In genomic region chr19:22533761-22534160, GRCh38 we compare ENCODE assay signal across 25 cellular contexts.
DNase-seq lines count a peak whose midpoint lies in the region; ATAC-seq, FAIRE-seq and TF ChIP-seq lines count a peak whose summit lies in the region.
"Had no signal": no experiment of that assay in that cellular context is flagged by ENCODE, and none has a peak within 500 bp of the region (broad histone marks: within the 10 kb centered on the region; RNA-seq: fewer than 3 reads in every experiment).

No MANE protein-coding gene starts in this region.

- no peak overlapping the region for H3K4me3 ChIP-seq in K562
- H3K4me3 ChIP-seq: BLaER1, GM12878 had no signal

- CTCF ChIA-PET in HEK293T (lab: Yijun Ruan, JAX): no interaction called here
- CTCF ChIA-PET in K562 (lab: Yijun Ruan, JAX; ENCODE audit: low intra/inter-chr PET ratio): no interaction called here

- H3K27ac ChIP-seq in K562 (ENCODE audit: extremely low read depth, low read depth, low read length): no peak overlapping the region
- H3K27ac ChIP-seq: BLaER1 had no signal

- H3K9me3 ChIP-seq in K562 (replicated peaks; ENCODE audit: control insufficient read depth, insufficient read depth, low read depth, low read length): peaks cover 2% of the 10 kb centered on the region
- H3K9me3 ChIP-seq: BE2C had no signal

- DNase-seq in HEK293T (ENCODE audit: extremely low spot score) (no peak), K562 (ENCODE audit: extremely low read depth in 1 of 4, low spot score in 3 of 4) (no peak), frontal cortex (ENCODE audit: low spot score in 2 of 2) (no peak), left colon (no peak)
- DNase-seq: 8988T; ACHN; BE2C; C1 segment of cervical spinal cord; CD4-positive, alpha-beta memory T cell; CD4-positive, CD25-positive, alpha-beta regulatory T cell; CD8-positive, alpha-beta memory T cell; COR-L47; DMS 273 treated with DMSO at 0.1 percent for 48 hours; DMS153; DMS53; DMS79; DND-41; EL; GDM1 had no signal

- H4K20me1 ChIP-seq in K562 (replicated peaks; ENCODE audit: control insufficient read depth, insufficient read depth, low read length): no peaks in the 10 kb centered on the region
- H4K20me1 ChIP-seq: BLaER1 had no signal

- no peak for TF ChIP-seq CTCF in K562 (IDR thresholded peaks at IDR 0.05 in 2 of 3, conservative IDR thresholded peaks at IDR 0.05 in 1 of 3; ENCODE audit: insufficient read depth in 2 of 3, low read depth in 1 of 3, low read length in 3 of 3)

- intact Hi-C loops in K562 (cut with micrococcal nuclease) (no loop called here), left colon (cut with DNase I, micrococcal nuclease) (no loop called here)

- H3K9ac ChIP-seq in K562 (ENCODE audit: insufficient read depth in 1 of 2, low read depth in 2 of 2, low read length in 2 of 2): no peak overlapping the region
- H3K9ac ChIP-seq: BLaER1 had no signal

- no peak for TF ChIP-seq EP300 in K562 (IDR thresholded peaks at IDR 0.05; ENCODE audit: low read length)

- no peaks in the 10 kb centered on the region for H3K4me1 ChIP-seq in K562 (replicated peaks in 1 of 2; ENCODE audit: control insufficient read depth in 2 of 2, insufficient read depth in 2 of 2, low read length in 2 of 2)
- H3K4me1 ChIP-seq: BE2C, BLaER1 had no signal

- TF ChIP-seq POLR2A in K562 (conservative IDR thresholded peaks at IDR 0.05): no peak

- FAIRE-seq in K562 (lab: Jason Lieb, UNC): no peak
- FAIRE-seq in frontal cortex (lab: Jason Lieb, UNC): peak; percentile 26
- FAIRE-seq: A204.1, GM12878, GM12892, GM19239 had no signal

- BruUV-seq in K562 (replicated peaks; lab: Mats Ljungman, UMichigan): no TSS peak

- no peaks in the 10 kb centered on the region for H3K79me2 ChIP-seq in K562 (ENCODE audit: control insufficient read depth, insufficient read depth, low read length)

- H2AFZ ChIP-seq in K562 (ENCODE audit: low read depth, low read length): no peak overlapping the region

- no peaks in the 10 kb centered on the region for H3K9me1 ChIP-seq in K562 (ENCODE audit: control insufficient read depth, insufficient read depth, low read length)

- in situ Hi-C loops in K562 (cut with MboI): no loop called here

- H3K4me2 ChIP-seq in K562 (ENCODE audit: insufficient read depth, low read length): no peak overlapping the region
- H3K4me2 ChIP-seq: BLaER1 had no signal

- under 1% methylated on average over 5 of the region's 5 CpGs for WGBS in K562 (ENCODE audit: insufficient coverage, low coverage, missing lambda C conversion rate)

- POLR2A ChIA-PET in HEK293T (lab: Yijun Ruan, JAX) (no interaction called here), K562 (lab: Yijun Ruan, JAX) (no interaction called here)

- no peak for ATAC-seq in K562
- no peak for ATAC-seq in GM18502 (IDR thresholded peaks at IDR 0.05; ENCODE audit: poor library complexity, unreplicated experiment)
- no peak for ATAC-seq in left colon
- ATAC-seq: GM12878 had no signal

- no peaks in the 10 kb centered on the region for H3K27me3 ChIP-seq in K562 (ENCODE audit: control insufficient read depth in 2 of 2, insufficient read depth in 2 of 2, low read length in 2 of 2)
- H3K27me3 ChIP-seq: BE2C, BLaER1 had no signal

- TF ChIP-seq RAD21 in K562 (CRISPR knock-in tag; conservative IDR thresholded peaks at IDR 0.05 in 1 of 2, IDR thresholded peaks at IDR 0.05 in 1 of 2): no peak

- H3K36me3 ChIP-seq in K562 (ENCODE audit: control insufficient read depth, insufficient read depth, low read length): no peaks in the 10 kb centered on the region
- H3K36me3 ChIP-seq: BE2C, BLaER1 had no signal

TF ChIP-seq in HEK293T, 16 proteins besides CTCF, POLR2A, EP300 and RAD21:
- no peak for TF ChIP-seq ELF4 (IDR thresholded peaks at IDR 0.05)
- TF ChIP-seq PKNOX1 (IDR thresholded peaks at IDR 0.05): 0 out of 2 replicates have a peak, but pooled peaks have one; percentile 18

TF ChIP-seq in K562, 482 proteins besides CTCF, POLR2A, EP300 and RAD21:
- TF ChIP-seq KDM5B (IDR thresholded peaks at IDR 0.05; ENCODE audit: insufficient replicate concordance, low read depth, low read length) (no peak), CUX1 (CRISPR knock-in tag; IDR thresholded peaks at IDR 0.05) (peak; percentile 97)
TF ChIP-seq in K562: peak in this region for 1.
